In the genomic region with DNA sequence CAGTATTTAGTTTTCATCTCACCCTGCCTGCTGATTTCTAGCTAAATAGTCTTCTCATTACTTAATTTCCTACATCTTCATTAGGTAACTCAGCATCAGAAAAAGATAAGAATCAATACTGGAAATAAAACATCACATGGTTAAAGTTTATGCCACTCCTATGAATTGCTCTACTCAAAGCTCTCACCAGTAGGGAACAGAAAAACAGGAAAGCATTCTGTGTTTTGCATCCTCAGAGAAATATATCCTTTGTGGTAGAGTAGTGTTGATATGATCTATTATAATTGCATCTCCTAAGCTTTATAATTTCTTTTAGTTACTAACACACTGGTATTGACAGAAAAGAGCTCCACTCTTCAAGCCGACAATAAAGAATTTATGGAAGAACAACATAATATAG, we compare ENCODE assay signal across 30 cellular contexts.
"Had no signal": no experiment of that assay in that cellular context is flagged by ENCODE, and none has a peak within 500 bp of the region (broad histone marks: within the 10 kb centered on the region; RNA-seq: fewer than 3 reads in every experiment).

No MANE protein-coding gene starts in this region.

- H3K27ac ChIP-seq: ascending aorta, cardiac muscle cell, VCaP had no signal

- DNase-seq: activated B cell treated with CpG ODN at 0.5 μM for 24 hours; activated CD4-positive, alpha-beta memory T cell treated with anti-CD3 and anti-CD28 coated beads, Interleukin-2, amount 10 ng/mL, durations not matched to agents 7 days and 5 days; activated CD4-positive, alpha-beta T cell treated with anti-CD3 and anti-CD28 coated beads for 4 hours; activated CD4-positive, alpha-beta T cell treated with anti-CD3 and anti-CD28 coated beads, Interleukin-2, amount 10 ng/mL, durations not matched to agents 24 days and 14 days; activated CD4-positive, alpha-beta T cell treated with anti-CD3 and anti-CD28 coated beads, Interleukin-2, amount 50 U/mL, for 1 hour; activated CD4-positive, alpha-beta T cell treated with anti-CD3 and anti-CD28 coated beads, Interleukin-2, amount 50 U/mL, for 4 hours; activated CD4-positive, CD25-positive, alpha-beta regulatory T cell treated with anti-CD3 and anti-CD28 coated beads, Interleukin-2, amount 50 U/mL, for 72 hours; activated CD8-positive, alpha-beta memory T cell treated with anti-CD3 and anti-CD28 coated beads for 24 hours; activated CD8-positive, alpha-beta memory T cell treated with anti-CD3 and anti-CD28 coated beads, Interleukin-2, amount 10 ng/mL, durations not matched to agents 7 days and 5 days; activated CD8-positive, alpha-beta memory T cell treated with anti-CD3 and anti-CD28 coated beads, Interleukin-2, amount 50 U/mL, for 48 hours; activated CD8-positive, alpha-beta T cell treated with anti-CD3 and anti-CD28 coated beads, Interleukin-2, amount 10 ng/mL, durations not matched to agents 7 days and 5 days; activated effector memory CD4-positive, alpha-beta T cell treated with Interleukin-2 at 50 U/mL for 16 hours; activated gamma-delta T cell; activated naive CD4-positive, alpha-beta T cell treated with anti-CD3 and anti-CD28 coated beads, Interleukin-2, amount 10 ng/mL, durations not matched to agents 7 days and 5 days; activated naive CD4-positive, alpha-beta T cell treated with Interleukin-2 at 50 U/mL for 16 hours; activated naive CD8-positive, alpha-beta T cell treated with anti-CD3 and anti-CD28 coated beads, Interleukin-2, amount 10 ng/mL, durations not matched to agents 7 days and 5 days; activated naive CD8-positive, alpha-beta T cell treated with anti-CD3 and anti-CD28 coated beads, Interleukin-2, amount 50 U/mL, for 24 hours; activated T-cell treated with anti-CD3 and anti-CD28 coated beads, Interleukin-2, amount 50 U/mL, for 24 hours; activated T-cell treated with anti-CD3 and anti-CD28 coated beads, Interleukin-2, amount 50 U/mL, for 48 hours; amygdala; anterior cingulate cortex; central memory CD4-positive, alpha-beta T cell; T-helper 1 cell; T-helper 2 cell; T-helper 9 cell had no signal

- FAIRE-seq: bronchial epithelial cell, TTC549 had no signal

- H3K4me3 ChIP-seq: ascending aorta, cardiac muscle cell had no signal

- H3K9me3 ChIP-seq: ascending aorta had no signal

- ATAC-seq: activated CD8-positive, alpha-beta memory T cell treated with anti-CD3 and anti-CD28 coated beads, Interleukin-2, amount 10 ng/mL, durations not matched to agents 7 days and 5 days; activated CD8-positive, alpha-beta T cell treated with anti-CD3 and anti-CD28 coated beads, Interleukin-2, amount 10 ng/mL, durations not matched to agents 7 days and 5 days; activated naive CD8-positive, alpha-beta T cell treated with anti-CD3 and anti-CD28 coated beads, Interleukin-2, amount 50 U/mL, for 24 hours had no signal

- H3K36me3 ChIP-seq: ascending aorta, cardiac muscle cell had no signal

- H3K4me1 ChIP-seq: ascending aorta had no signal

- H3K27me3 ChIP-seq: ascending aorta, cardiac muscle cell had no signal
